In genomic region chr5:166493627-166494026, GRCh38 we compare ENCODE assay signal across 1 cellular context.
TF ChIP-seq lines count a peak whose summit lies in the region.

No MANE protein-coding gene starts in this region.

TF ChIP-seq in GM23338, 12 proteins besides CTCF, POLR2A, EP300 and RAD21 (continued from another document):
- TF ChIP-seq ZNF462 (CRISPR knock-in tag; IDR thresholded peaks at IDR 0.05), result no peak
- no peak for TF ChIP-seq NANOG (IDR thresholded peaks at IDR 0.05; ENCODE audit: borderline replicate concordance)
